Comparison of ENCODE assay signal across 9 cellular contexts in the genomic region with DNA sequence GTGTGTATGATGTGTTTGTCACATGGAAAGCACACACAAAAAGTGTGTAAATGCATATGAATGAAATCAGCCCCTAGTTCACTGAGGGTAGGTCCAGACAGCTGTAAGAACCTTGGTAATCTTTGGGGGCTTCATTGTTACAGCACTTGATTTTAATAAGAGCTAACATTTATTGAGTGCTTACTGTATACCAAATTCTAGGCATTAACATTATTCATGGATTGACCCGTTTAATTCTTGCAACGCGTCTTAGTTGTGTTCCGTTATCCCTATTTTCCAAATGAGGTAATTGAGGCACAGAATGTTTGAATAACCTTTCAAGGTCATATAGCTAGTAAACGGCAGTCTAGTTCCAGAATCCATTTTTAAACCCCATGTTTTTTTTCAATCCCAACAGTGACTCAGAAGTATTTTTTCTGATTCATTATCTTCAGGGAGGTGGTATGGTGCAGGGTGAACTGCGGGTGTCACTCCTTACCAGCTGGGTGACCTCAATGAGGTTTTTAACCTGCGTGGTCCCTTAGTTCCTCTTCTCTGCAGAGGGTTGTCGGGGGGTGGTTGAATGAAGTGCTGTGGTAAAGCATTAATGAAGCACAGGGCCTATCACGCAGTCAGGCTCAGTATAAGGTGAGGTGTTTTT. TPM values are rescaled to one million over a fixed set of nuclear protein-coding genes. Genes with fewer than 3 reads are reported as not detected.
DNase-seq lines count a peak whose midpoint lies in the region; ATAC-seq, FAIRE-seq and TF ChIP-seq lines count a peak whose summit lies in the region.
"Had no signal": no experiment of that assay in that cellular context is flagged by ENCODE, and none has a peak within 500 bp of the region (broad histone marks: within the 10 kb centered on the region; RNA-seq: fewer than 3 reads in every experiment).

No MANE protein-coding gene starts in this region.

- no peak for TF ChIP-seq POLR2A in GM12891 (IDR thresholded peaks at IDR 0.05; ENCODE audit: low read depth, low read length)

- H4K5ac ChIP-seq in mesendoderm (ENCODE audit: low read length): no peak overlapping the region

- H3K9me3 Mint-ChIP-seq in activated T-cell treated with anti-CD3 and anti-CD28 coated beads, Interleukin-2, amount 50 U/mL, for 4 hours: no peaks in the 10 kb centered on the region
- H3K9me3 Mint-ChIP-seq in naive thymus-derived CD4-positive, alpha-beta T cell: peaks cover 0 to 3% (median 0%) of the 10 kb centered on the region in 11 donors

- H3K27me3 ChIP-seq in naive thymus-derived CD4-positive, alpha-beta T cell (ENCODE audit: control insufficient read depth in 2 of 2, insufficient read depth in 2 of 2, low read length in 2 of 2): no peaks in the 10 kb centered on the region
- no peaks in the 10 kb centered on the region for H3K27me3 ChIP-seq in mesendoderm (ENCODE audit: insufficient read depth, low read length, poor library complexity)

- POLR2A ChIA-PET in naive thymus-derived CD4-positive, alpha-beta T cell (lab: Charles Lee): interaction anchor here (0.9 to 5.2 kb wide), 4 partner anchors 12 to 71 kb away, joined by 3 to 27 read pairs (median 6); no protein-coding TSS in a partner anchor

- H3K4ac ChIP-seq in mesendoderm (ENCODE audit: low read depth, low read length): no peak overlapping the region

- H3K27ac ChIP-seq in naive thymus-derived CD4-positive, alpha-beta T cell (ENCODE audit: low read depth, low read length): no peak overlapping the region
- no peak overlapping the region for H3K27ac ChIP-seq in mesendoderm (ENCODE audit: low read depth, low read length)

- no peaks in the 10 kb centered on the region for H3K9me3 ChIP-seq in naive thymus-derived CD4-positive, alpha-beta T cell (ENCODE audit: control insufficient read depth in 2 of 3, low read length in 3 of 3)

- H3K36me3 ChIP-seq in naive thymus-derived CD4-positive, alpha-beta T cell (ENCODE audit: control insufficient read depth in 2 of 3, insufficient read depth in 3 of 3, low read length in 3 of 3): no peaks in the 10 kb centered on the region
- H3K36me3 ChIP-seq in mesendoderm (ENCODE audit: control insufficient read depth, insufficient read depth, low read length): no peaks in the 10 kb centered on the region

- no peak overlapping the region for H4K8ac ChIP-seq in mesendoderm (ENCODE audit: low read depth, low read length)

- no peak overlapping the region for H3K23ac ChIP-seq in mesendoderm (ENCODE audit: low read length)

- H3K79me2 ChIP-seq in mesendoderm (ENCODE audit: control insufficient read depth, insufficient read depth, low read length): peaks cover 2% of the 10 kb centered on the region

- no peaks in the 10 kb centered on the region for H3K27me3 Mint-ChIP-seq in activated T-cell treated with anti-CD3 and anti-CD28 coated beads, Interleukin-2, amount 50 U/mL, for 4 hours (ENCODE audit: low read depth)
- H3K27me3 Mint-ChIP-seq in naive thymus-derived CD4-positive, alpha-beta T cell: no peaks in the 10 kb centered on the region

- H3K4me1 ChIP-seq in naive thymus-derived CD4-positive, alpha-beta T cell (ENCODE audit: control insufficient read depth in 2 of 2, insufficient read depth in 2 of 2, low read length in 2 of 2): peaks cover 59 to 70% of the 10 kb centered on the region in 2 donors
- no peaks in the 10 kb centered on the region for H3K4me1 ChIP-seq in mesendoderm (ENCODE audit: control insufficient read depth, low read depth, low read length)

- H2BK5ac ChIP-seq in mesendoderm (ENCODE audit: low read length): no peak overlapping the region

- H3K18ac ChIP-seq in mesendoderm (ENCODE audit: low read length): no peak overlapping the region

- H3K4me1 Mint-ChIP-seq in activated T-cell treated with anti-CD3 and anti-CD28 coated beads, Interleukin-2, amount 50 U/mL, for 4 hours (ENCODE audit: low read depth): peaks cover 96% of the 10 kb centered on the region
- H3K4me1 Mint-ChIP-seq in naive thymus-derived CD4-positive, alpha-beta T cell: peaks cover 70 to 98% (median 93%) of the 10 kb centered on the region in 7 donors

- FAIRE-seq in GM12891 (lab: Jason Lieb, UNC): peak; percentile 47

- H2BK15ac ChIP-seq in mesendoderm (replicated peaks; ENCODE audit: low read depth): no peak overlapping the region

- ATAC-seq in activated T-cell treated with anti-CD3 and anti-CD28 coated beads, Interleukin-2, amount 50 U/mL, for 4 hours: peak; percentile 95 to 98
- ATAC-seq in naive thymus-derived CD4-positive, alpha-beta T cell: peak; percentile 88
- ATAC-seq in left cardiac atrium: no peak
- ATAC-seq: sciatic nerve had no signal

- H3K56ac ChIP-seq in mesendoderm (ENCODE audit: low read length): no peak overlapping the region

- no peak overlapping the region for H2AK5ac ChIP-seq in mesendoderm (ENCODE audit: low read length)

- WGBS in mesendoderm (ENCODE audit: extremely low coverage, insufficient coverage, low lambda C conversion rate): no CpG with 5 or more reads among the region's 9 CpGs

- H3K79me1 ChIP-seq in mesendoderm (ENCODE audit: low read length): peaks cover 9% of the 10 kb centered on the region

- no peak overlapping the region for H3K4me2 ChIP-seq in mesendoderm (ENCODE audit: low read length)

- H2BK120ac ChIP-seq in mesendoderm (ENCODE audit: low read depth, low read length): no peak overlapping the region

- H3K4me3 ChIP-seq in naive thymus-derived CD4-positive, alpha-beta T cell (ENCODE audit: low read length): no peak overlapping the region
- no peak overlapping the region for H3K4me3 ChIP-seq in mesendoderm (ENCODE audit: low read length)

- peak overlapping the region; percentile 40 for H3K4me3 Mint-ChIP-seq in activated T-cell treated with anti-CD3 and anti-CD28 coated beads, Interleukin-2, amount 50 U/mL, for 4 hours
- peak overlapping the region; percentile 3 to 65 (median 36) for H3K4me3 Mint-ChIP-seq in naive thymus-derived CD4-positive, alpha-beta T cell

- intact Hi-C loops in naive thymus-derived CD4-positive, alpha-beta T cell (cut with micrococcal nuclease): no loop called here
- intact Hi-C loops in left cardiac atrium (cut with DNase I): no loop called here

- peak overlapping the region in 7 of 9 donors; percentile 29 to 76 (median 59) for H3K27ac Mint-ChIP-seq in naive thymus-derived CD4-positive, alpha-beta T cell

- H3K36me3 Mint-ChIP-seq in activated T-cell treated with anti-CD3 and anti-CD28 coated beads, Interleukin-2, amount 50 U/mL, for 4 hours (ENCODE audit: insufficient read depth): peaks cover 40% of the 10 kb centered on the region
- peaks cover 3 to 39% (median 29%) of the 10 kb centered on the region in 5 donors for H3K36me3 Mint-ChIP-seq in naive thymus-derived CD4-positive, alpha-beta T cell

- DNase-seq in GM12891 (ENCODE audit: insufficient read length, low spot score): no peak
- peak; percentile 33 for DNase-seq in NCI-H226
- DNase-seq in activated T-cell treated with anti-CD3 and anti-CD28 coated beads, Interleukin-2, amount 50 U/mL, for 4 hours: peak; percentile 31
- peak in 5 of 9 donors; percentile 18 to 54 (median 40) for DNase-seq in naive thymus-derived CD4-positive, alpha-beta T cell
- DNase-seq in mesendoderm: no peak
- DNase-seq in OCI-M2 (lab: John Stamatoyannopoulos, UW; ENCODE audit: unreplicated experiment): no peak
- DNase-seq in NCI-H1694 (lab: John Stamatoyannopoulos, UW): no peak
- no peak for DNase-seq in left cardiac atrium

- H3K9ac ChIP-seq in mesendoderm (ENCODE audit: low read length): no peak overlapping the region

- CTCF ChIA-PET in naive thymus-derived CD4-positive, alpha-beta T cell (lab: Charles Lee): interaction anchor here (0.6 to 0.9 kb wide), 2 partner anchors 20 to 29 kb away, joined by 3 to 4 read pairs; no protein-coding TSS in a partner anchor

TF ChIP-seq in GM12891, 5 proteins besides CTCF, POLR2A, EP300 and RAD21:
- no peak for TF ChIP-seq PAX5 (IDR thresholded peaks at IDR 0.05; ENCODE audit: insufficient read depth, low read length, severe bottlenecking)
- TF ChIP-seq TAF1 (IDR thresholded peaks at IDR 0.05; ENCODE audit: low read depth, low read length): no peak
- TF ChIP-seq SPI1 (IDR thresholded peaks at IDR 0.05; ENCODE audit: low read depth, low read length): peak; percentile 12; the same call in 1 of the 2 replicates
- TF ChIP-seq POU2F2 (IDR thresholded peaks at IDR 0.05; ENCODE audit: low read depth, low read length): no peak

RNA-seq across cellular contexts. Expression of gene RAB8B, which starts 14.2 kb away (rescaled TPM):
- 55.6 TPM for polyA plus RNA-seq in GM12891 (2012; ENCODE audit: low read depth, missing spikeins)
- 100 to 1,000 TPM; 127 to 166 (median 152) TPM for total RNA-seq in activated T-cell treated with anti-CD3 and anti-CD28 coated beads, Interleukin-2, amount 50 U/mL, for 4 hours
- total RNA-seq in naive thymus-derived CD4-positive, alpha-beta T cell: 100 to 1,000 TPM in 1 of 5 experiments, 10 to 100 TPM in 4; 37.2 to 100 (median 71.3) TPM
- 10 to 100 TPM; 30.4 to 32.0 TPM for polyA plus RNA-seq in naive thymus-derived CD4-positive, alpha-beta T cell
- 47.0 TPM for polyA plus RNA-seq in mesendoderm (2013, experiment 1 of 2)
- polyA plus RNA-seq in mesendoderm (2013, experiment 2 of 2): 45.5 TPM
- 10 to 100 TPM; 19.7 to 21.9 TPM for total RNA-seq in left cardiac atrium

RNA-seq across cellular contexts. Expression of gene RPS27L, which starts 46.3 kb away (rescaled TPM):
- 319 TPM for polyA plus RNA-seq in GM12891 (2012; ENCODE audit: low read depth, missing spikeins)
- 100 to 1,000 TPM in 1 of 3 donors, 10 to 100 TPM in 2; 82.0 to 114 (median 91.8) TPM for total RNA-seq in activated T-cell treated with anti-CD3 and anti-CD28 coated beads, Interleukin-2, amount 50 U/mL, for 4 hours
- total RNA-seq in naive thymus-derived CD4-positive, alpha-beta T cell: 100 to 1,000 TPM in 3 of 5 experiments, 10 to 100 TPM in 2; 38.7 to 248 (median 111) TPM
- polyA plus RNA-seq in naive thymus-derived CD4-positive, alpha-beta T cell: 100 to 1,000 TPM in 1 of 2 donors, 10 to 100 TPM in 1; 86.8 to 224 TPM
- polyA plus RNA-seq in mesendoderm (2013, experiment 1 of 2): 106 TPM
- 110 TPM for polyA plus RNA-seq in mesendoderm (2013, experiment 2 of 2)
- 100 to 1,000 TPM; 137 to 159 TPM for total RNA-seq in left cardiac atrium

Comparison
In these comparisons a context has a peak if more than half of its experiments do, and no peak if none do; other contexts are left out.
1. DNase-seq: peak in NCI-H226 (single experiment), activated T-cell treated with anti-CD3 and anti-CD28 coated beads, Interleukin-2, amount 50 U/mL, for 4 hours (single experiment) and naive thymus-derived CD4-positive, alpha-beta T cell (5 of 9); none in GM12891 (single experiment), mesendoderm (single experiment), OCI-M2 (single experiment), NCI-H1694 (single experiment) and left cardiac atrium (single experiment).
2. ATAC-seq: peak in activated T-cell treated with anti-CD3 and anti-CD28 coated beads, Interleukin-2, amount 50 U/mL, for 4 hours (2 of 2) and naive thymus-derived CD4-positive, alpha-beta T cell (single experiment); none in left cardiac atrium (0 of 2).